Comparison of ENCODE assay signal across 8 cellular contexts in the genomic region with DNA sequence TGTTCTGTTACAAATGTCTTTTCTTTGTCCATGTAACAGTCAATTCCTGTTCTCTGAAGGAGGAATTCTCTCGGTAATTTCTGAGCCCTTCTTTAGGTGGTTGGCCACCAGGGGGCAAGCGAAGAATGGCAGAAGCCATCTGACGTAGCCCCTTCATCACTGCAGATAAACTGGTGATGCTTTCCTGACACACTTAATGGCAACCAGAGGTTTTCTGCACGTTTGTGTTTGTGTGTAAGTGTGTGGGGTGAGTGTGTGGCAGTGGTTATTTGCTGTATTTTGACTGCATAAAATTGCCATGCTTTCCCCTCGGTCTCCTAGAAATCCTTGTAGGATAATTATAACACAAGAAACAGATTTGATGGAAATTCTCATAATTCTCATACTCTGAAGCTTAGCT.
DNase-seq lines count a peak whose midpoint lies in the region; ATAC-seq, FAIRE-seq and TF ChIP-seq lines count a peak whose summit lies in the region.

No MANE protein-coding gene starts in this region.

- H3K36me3 ChIP-seq in H7 (replicated peaks; ENCODE audit: control insufficient read depth, insufficient read depth, low read length) = no peaks in the 10 kb centered on the region
- H3K36me3 ChIP-seq in WERI-Rb-1 = no peaks in the 10 kb centered on the region
- H3K36me3 ChIP-seq in breast epithelium = no peaks in the 10 kb centered on the region
- no peaks in the 10 kb centered on the region for H3K36me3 ChIP-seq in keratinocyte (ENCODE audit: control insufficient read depth in 2 of 2, extremely low read depth in 1 of 2, insufficient read depth in 2 of 2, low read length in 2 of 2)

- no peaks in the 10 kb centered on the region for H3K9me1 ChIP-seq in keratinocyte (ENCODE audit: control insufficient read depth, extremely low read depth, insufficient read depth, low read length)

- no peaks in the 10 kb centered on the region for H3K4me1 ChIP-seq in breast epithelium
- H3K4me1 ChIP-seq in keratinocyte (ENCODE audit: control insufficient read depth, extremely low read depth, insufficient read depth, low read length) = no peaks in the 10 kb centered on the region

- H3K4me3 ChIP-seq in H7 (ENCODE audit: insufficient read depth, low read depth, low read length) (no peak overlapping the region), WERI-Rb-1 (ENCODE audit: low read depth, low read length) (no peak overlapping the region), breast epithelium (no peak overlapping the region), keratinocyte (ENCODE audit: control insufficient read depth in 2 of 3, extremely low read depth in 1 of 3, insufficient read depth in 2 of 3, low read depth in 1 of 3, low read length in 3 of 3) (no peak overlapping the region)

- H3K9ac ChIP-seq in keratinocyte (ENCODE audit: control insufficient read depth, extremely low read depth, insufficient read depth, low read length) = no peak overlapping the region

- H2AFZ ChIP-seq in keratinocyte (ENCODE audit: control insufficient read depth, low read length) = no peak overlapping the region

- no peak for TF ChIP-seq POLR2A in breast epithelium (IDR thresholded peaks at IDR 0.05)

- intact Hi-C loops in breast epithelium (cut with DNase I; ENCODE audit: low total_unique reads) = no loop called here

- H4K20me1 ChIP-seq in keratinocyte (ENCODE audit: control insufficient read depth, extremely low read depth, insufficient read depth, low read length) = no peaks in the 10 kb centered on the region

- FAIRE-seq in keratinocyte (lab: Jason Lieb, UNC) = peak; percentile 98

- no peaks in the 10 kb centered on the region for H3K79me2 ChIP-seq in keratinocyte (ENCODE audit: control insufficient read depth, insufficient read depth, low read length)

- peak; percentile 82 for TF ChIP-seq CTCF in WERI-Rb-1 (IDR thresholded peaks at IDR 0.05; ENCODE audit: low read depth, low read length)
- TF ChIP-seq CTCF in breast epithelium (IDR thresholded peaks at IDR 0.05) = peak; percentile 54 to 84 (median 81)
- TF ChIP-seq CTCF in keratinocyte (optimal IDR thresholded peaks at IDR 0.05 in 1 of 3, IDR thresholded peaks at IDR 0.05 in 1 of 3, conservative IDR thresholded peaks at IDR 0.05 in 1 of 3; ENCODE audit: extremely low read depth in 1 of 3, insufficient read depth in 2 of 3, low read length in 3 of 3) = peak; percentile 65 to 88 (median 84)

- ATAC-seq in HG02763 (IDR thresholded peaks at IDR 0.05; ENCODE audit: unreplicated experiment) = no peak

- H3K27ac ChIP-seq in WERI-Rb-1 (no peak overlapping the region), breast epithelium (no peak overlapping the region), keratinocyte (ENCODE audit: control insufficient read depth, insufficient read depth, low read length) (no peak overlapping the region)

- H3K9me3 ChIP-seq in WERI-Rb-1 (ENCODE audit: severe bottlenecking) (no peaks in the 10 kb centered on the region), breast epithelium (no peaks in the 10 kb centered on the region), keratinocyte (ENCODE audit: control insufficient read depth, low read depth, low read length) (no peaks in the 10 kb centered on the region)

- H3K27me3 ChIP-seq in H7 (ENCODE audit: control insufficient read depth, insufficient read depth, low read length) = no peaks in the 10 kb centered on the region
- H3K27me3 ChIP-seq in WERI-Rb-1 (ENCODE audit: insufficient read depth, low read depth, severe bottlenecking) = no peaks in the 10 kb centered on the region
- no peaks in the 10 kb centered on the region for H3K27me3 ChIP-seq in breast epithelium
- no peaks in the 10 kb centered on the region for H3K27me3 ChIP-seq in keratinocyte (ENCODE audit: control insufficient read depth, extremely low read depth, insufficient read depth, low read length)

- DNase-seq in Daoy (ENCODE audit: low read depth) = peak; percentile 59
- DNase-seq in H7 = peak; percentile 67
- DNase-seq in NCI-H2029 (lab: John Stamatoyannopoulos, UW) = peak; percentile 38
- peak; percentile 87 for DNase-seq in WERI-Rb-1
- peak; percentile 64 to 66 for DNase-seq in breast epithelium (ENCODE audit: low spot score in 2 of 2)
- DNase-seq in keratinocyte (ENCODE audit: low read depth, low spot score) = no peak
- peak; percentile 60 for DNase-seq in stimulated activated CD4-positive, alpha-beta T cell treated with anti-CD3 and anti-CD28 coated beads, Interleukin-1b, Interleukin-23, amount 100 ng/mL, for 48 hours

- dilution Hi-C loops in keratinocyte (cut with MboI; ENCODE audit: extremely low pct_ligation_motif_present, low sequenced_read_pairs) = no loop called here

- no peak overlapping the region for H3K4me2 ChIP-seq in keratinocyte (ENCODE audit: control insufficient read depth, extremely low read depth, insufficient read depth, low read depth, low read length)
